1 cellular context compared by ENCODE assay signal in genomic region chr4:54961357-54961975, GRCh38.
TF ChIP-seq lines count a peak whose summit lies in the region.

No MANE protein-coding gene starts in this region.

TF ChIP-seq in GM23338, 12 proteins besides CTCF, POLR2A, EP300 and RAD21 (continued from another document):
- no peak for TF ChIP-seq ZNF462 (CRISPR knock-in tag; IDR thresholded peaks at IDR 0.05)
- TF ChIP-seq NANOG (IDR thresholded peaks at IDR 0.05; ENCODE audit: borderline replicate concordance) = no peak
- no peak for TF ChIP-seq ZNF114 (CRISPR knock-in tag; IDR thresholded peaks at IDR 0.05)
- no peak for TF ChIP-seq JUNB (IDR thresholded peaks at IDR 0.05; ENCODE audit: unreplicated experiment)
- no peak for TF ChIP-seq REST (IDR thresholded peaks at IDR 0.05; ENCODE audit: unreplicated experiment)
- no peak for TF ChIP-seq EZH2phosphoT487 (IDR thresholded peaks at IDR 0.05; ENCODE audit: unreplicated experiment)
- TF ChIP-seq EZH2 (IDR thresholded peaks at IDR 0.05; ENCODE audit: low read depth, unreplicated experiment) = no peak
TF ChIP-seq in GM23338: peak in this region for 0.
